ENCODE assay signal across 9 cellular contexts in genomic region chr18:65753520-65753919, GRCh38. TPM values are rescaled to one million over a fixed set of nuclear protein-coding genes. Genes with fewer than 3 reads are reported as not detected.
DNase-seq lines count a peak whose midpoint lies in the region; ATAC-seq and TF ChIP-seq lines count a peak whose summit lies in the region.
"Had no signal": no experiment of that assay in that cellular context is flagged by ENCODE, and none has a peak within 500 bp of the region (broad histone marks: within the 10 kb centered on the region; RNA-seq: fewer than 3 reads in every experiment).

No MANE protein-coding gene starts in this region.

- H3K4me3 ChIP-seq in spleen: no peak overlapping the region

- peak; percentile 30 for TF ChIP-seq CTCF in GM10248 (IDR thresholded peaks at IDR 0.05; ENCODE audit: control extremely low read depth, extremely low read depth, low read depth, missing control alignments)
- TF ChIP-seq CTCF in spleen (IDR thresholded peaks at IDR 0.05 in 8 of 11, conservative IDR thresholded peaks at IDR 0.05 in 3 of 11): no peak

- CTCF ChIA-PET in GM10248 (lab: Yijun Ruan, JAX): interaction anchor here (0.9 to 2.1 kb wide), 5 partner anchors 10 to 1716 kb away, joined by 3 to 6 read pairs (median 4); no protein-coding TSS in a partner anchor

- peaks cover 0 to 42% (median 17%) of the 10 kb centered on the region in 7 donors for H3K27me3 ChIP-seq in spleen (replicated peaks in 1 of 7)

- no peak for ATAC-seq in GM21619 (IDR thresholded peaks at IDR 0.05; ENCODE audit: unreplicated experiment)

- H3K27ac ChIP-seq in spleen: no peak overlapping the region

- peaks cover 0 to 15% (median 7%) of the 10 kb centered on the region in 6 donors for H3K4me1 ChIP-seq in spleen

- H3K36me3 ChIP-seq in spleen: no peaks in the 10 kb centered on the region

- intact Hi-C loops in spleen (cut with DNase I; ENCODE audit: low total_unique reads): no loop called here

- DNase-seq in GM10248 (ENCODE audit: extremely low spot score) (no peak), Kasumi-1 (lab: John Stamatoyannopoulos, UW) (peak; percentile 86 to 94), OCI-M2 (lab: John Stamatoyannopoulos, UW; ENCODE audit: unreplicated experiment) (peak; percentile 9), hippocampal formation (lab: John Stamatoyannopoulos, UW) (peak; percentile 20 to 51), dermis blood vessel endothelial cell (no peak), spleen (no peak), GM03348 (ENCODE audit: low spot score) (no peak)
- DNase-seq: naive B cell had no signal

- peaks cover 0 to 8% (median 0%) of the 10 kb centered on the region in 8 donors for H3K9me3 ChIP-seq in spleen

- TF ChIP-seq POLR2A in spleen (IDR thresholded peaks at IDR 0.05): no peak

- WGBS in spleen, 5 donors: 0 to 8% (median 4%) methylated on average over 2 of the region's 2 CpGs

- POLR2A ChIA-PET in GM10248 (lab: Yijun Ruan, JAX): no interaction called here

RNA-seq across cellular contexts. Expression of gene CDH7, which starts 2.7 kb away (rescaled TPM):
- not detected in 2 replicates for total RNA-seq in dermis blood vessel endothelial cell
- total RNA-seq in spleen: under 1 TPM in 2 of 7 donors, not detected in 5; 0.05 to 0.09 TPM
- under 1 TPM in 2 of 3 donors, not detected in 1; under 0.01 to 0.06 TPM for polyA plus RNA-seq in spleen

Comparison
In these comparisons a context has a peak if more than half of its experiments do, and no peak if none do; other contexts are left out.
1. DNase-seq: peak in Kasumi-1 (2 of 2), OCI-M2 (single experiment) and hippocampal formation (2 of 2); none in GM10248 (single experiment), dermis blood vessel endothelial cell (single experiment), spleen (single experiment) and GM03348 (single experiment).